ENCODE assay signal across 8 cellular contexts in the genomic region with DNA sequence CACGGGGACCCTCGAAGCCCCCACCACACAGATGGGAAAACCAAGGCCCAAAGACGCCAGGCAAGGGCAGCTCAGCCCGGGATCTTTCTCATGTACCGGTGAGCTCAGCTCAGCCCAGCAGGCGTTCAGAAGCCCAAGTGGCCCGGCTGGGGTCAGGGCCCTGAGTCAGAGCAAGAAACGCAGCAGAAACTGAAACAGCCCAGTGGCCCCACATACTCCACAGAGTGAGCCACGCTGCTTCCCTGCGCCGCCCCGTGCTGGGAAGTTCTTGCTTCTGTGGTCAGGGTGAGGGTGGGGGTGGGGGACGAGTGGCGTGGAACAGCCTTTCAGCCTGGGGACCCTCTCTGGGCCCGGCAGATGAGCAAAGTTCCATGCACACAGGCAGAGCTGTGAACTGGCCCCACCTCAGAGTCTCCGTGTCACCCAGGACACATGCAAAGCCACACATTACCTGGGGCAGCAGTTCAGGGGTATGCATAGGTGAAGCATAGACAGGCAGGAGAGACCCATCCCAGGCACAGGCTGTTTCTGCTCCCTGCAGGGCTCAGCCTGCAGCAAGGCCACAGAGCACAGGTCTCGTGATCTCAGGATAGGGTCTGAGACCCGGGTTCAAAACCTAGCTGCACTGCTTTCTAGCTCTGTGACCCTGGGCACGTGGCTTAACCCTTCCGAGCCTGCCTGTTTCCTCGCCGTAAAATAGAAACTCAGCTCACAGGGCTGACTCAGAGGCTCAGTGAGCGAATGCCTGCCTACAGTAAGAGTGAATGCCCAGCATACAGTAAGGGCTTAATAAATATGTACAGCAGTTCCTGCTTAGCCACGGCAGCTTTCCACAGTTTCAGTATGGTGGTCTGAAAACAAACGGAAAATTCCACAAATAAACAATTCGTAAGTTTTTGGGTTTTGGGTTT. TPM values are rescaled to one million over a fixed set of nuclear protein-coding genes. Genes with fewer than 3 reads are reported as not detected.
A peak's percentile ranks its signal among the peaks of the same experiment; 100 is the strongest.
DNase-seq lines count a peak whose midpoint lies in the region; ATAC-seq, FAIRE-seq and TF ChIP-seq lines count a peak whose summit lies in the region.

No MANE protein-coding gene starts in this region.

- intact Hi-C loops in Caco-2 (cut with micrococcal nuclease; ENCODE audit: unreplicated experiment) = no loop called here

- 85 to 91% methylated on average over 24 of the region's 26 CpGs for WGBS in mesodermal cell (ENCODE audit: insufficient coverage in 2 of 2), 2 experiments

- no peak overlapping the region for H3K27ac Mint-ChIP-seq in Caco-2 (ENCODE audit: unreplicated experiment)

- no peaks in the 10 kb centered on the region for H3K9me3 Mint-ChIP-seq in Caco-2 (ENCODE audit: unreplicated experiment)

- no peaks in the 10 kb centered on the region for H3K27me3 Mint-ChIP-seq in Caco-2 (ENCODE audit: insufficient read depth, unreplicated experiment)

- DNase-seq in CD1c-positive myeloid dendritic cell (ENCODE audit: extremely low spot score) (peak; percentile 88), urothelium cell line (ENCODE audit: low spot score) (no peak), NCI-H2227 (lab: John Stamatoyannopoulos, UW; ENCODE audit: unreplicated experiment) (no peak), Caco-2 (no peak)
- peak; percentile 82 for DNase-seq in activated CD8-positive, alpha-beta memory T cell treated with anti-CD3 and anti-CD28 coated beads, Interleukin-2, amount 50 U/mL, for 48 hours

- H3K4me3 Mint-ChIP-seq in Caco-2 (ENCODE audit: unreplicated experiment) = no peak overlapping the region

- H3K27ac ChIP-seq in mesodermal cell (ENCODE audit: low read depth, low read length, severe bottlenecking) = peak overlapping the region; percentile 24

- peaks cover 15% of the 10 kb centered on the region for H3K36me3 Mint-ChIP-seq in Caco-2 (ENCODE audit: insufficient read depth, unreplicated experiment)

- H3K9me3 ChIP-seq in mesodermal cell (ENCODE audit: control insufficient read depth, low read length) = no peaks in the 10 kb centered on the region
- H3K9me3 ChIP-seq in Caco-2 = no peaks in the 10 kb centered on the region

- no peak for TF ChIP-seq CTCF in Caco-2 (IDR thresholded peaks at IDR 0.05; ENCODE audit: insufficient read depth in 1 of 2, low read depth in 1 of 2, low read length in 1 of 2, severe bottlenecking in 1 of 2, unreplicated experiment in 1 of 2)

- peaks cover 51% of the 10 kb centered on the region for H3K4me1 ChIP-seq in mesodermal cell (ENCODE audit: control insufficient read depth, insufficient read depth, low read length, poor library complexity, severe bottlenecking)
- H3K4me1 ChIP-seq in Caco-2 = no peaks in the 10 kb centered on the region

- H3K4me3 ChIP-seq in mesodermal cell (ENCODE audit: extremely low read depth, insufficient read depth, low read length, poor library complexity, severe bottlenecking) = no peak overlapping the region
- H3K4me3 ChIP-seq in Caco-2 (ENCODE audit: low read depth, low read length) = no peak overlapping the region

- BruUV-seq in Caco-2 (replicated peaks; lab: Mats Ljungman, UMichigan) = no TSS peak

- POLR2A ChIA-PET in Caco-2 (lab: Charles Lee) = no interaction called here

- CTCF ChIA-PET in Caco-2 (lab: Charles Lee) = no interaction called here

- no peak for FAIRE-seq in urothelium cell line (lab: Jason Lieb, UNC)

- no peaks in the 10 kb centered on the region for H3K27me3 ChIP-seq in Caco-2 (replicated peaks; ENCODE audit: control insufficient read depth, insufficient read depth, low read length)

- H3K4me1 Mint-ChIP-seq in Caco-2 (ENCODE audit: low read depth, unreplicated experiment) = no peaks in the 10 kb centered on the region

- ATAC-seq in GM19467 (IDR thresholded peaks at IDR 0.05; ENCODE audit: unreplicated experiment) = peak; percentile 71
- peak; percentile 75 for ATAC-seq in HG03457 (IDR thresholded peaks at IDR 0.05; ENCODE audit: unreplicated experiment)

- H3K36me3 ChIP-seq in mesodermal cell (ENCODE audit: control insufficient read depth, insufficient read depth, low read length) (peaks cover 18% of the 10 kb centered on the region), Caco-2 (ENCODE audit: control insufficient read depth, insufficient read depth, low read length) (no peaks in the 10 kb centered on the region)

RNA-seq across cellular contexts. Expression of gene NCOR2, which starts 21.6 kb away (rescaled TPM):
- 156 TPM for polyA plus RNA-seq in mesodermal cell (2013, experiment 1 of 2)
- 115 TPM for polyA plus RNA-seq in mesodermal cell (2013, experiment 2 of 2)
- 243 and 250 TPM in 2 replicates for total RNA-seq in Caco-2 (2022)

Comparison
In these comparisons a context has a peak if more than half of its experiments do, and no peak if none do; other contexts are left out.
1. DNase-seq: peak in CD1c-positive myeloid dendritic cell (single experiment) and activated CD8-positive, alpha-beta memory T cell treated with anti-CD3 and anti-CD28 coated beads, Interleukin-2, amount 50 U/mL, for 48 hours (single experiment); none in urothelium cell line (single experiment), NCI-H2227 (single experiment) and Caco-2 (0 of 2).